Comparison of ENCODE assay signal across 1 cellular context in genomic region chr11:118928108-118928869, GRCh38.
A peak's percentile ranks its signal among the peaks of the same experiment; 100 is the strongest.
TF ChIP-seq lines count a peak whose summit lies in the region.

No MANE protein-coding gene starts in this region.

TF ChIP-seq in HEK293, 187 proteins besides CTCF, POLR2A, EP300 and RAD21 (continued from another document and continues in another):
- no peak for TF ChIP-seq PRDM2 (tag by site-specific recombination; IDR thresholded peaks at IDR 0.05; ENCODE audit: borderline replicate concordance)
- TF ChIP-seq ZNF677 (tag by site-specific recombination; IDR thresholded peaks at IDR 0.05) = no peak
- TF ChIP-seq ZNF175 (tag by site-specific recombination; IDR thresholded peaks at IDR 0.05) = no peak
- no peak for TF ChIP-seq ZNF274 (IDR thresholded peaks at IDR 0.05; ENCODE audit: low read length)
- no peak for TF ChIP-seq ZNF274 (tag by site-specific recombination; IDR thresholded peaks at IDR 0.05; ENCODE audit: borderline replicate concordance)
- 0 out of 2 replicates have a peak, but pooled peaks have one; percentile 74 for TF ChIP-seq PBX3 (CRISPR knock-in tag; IDR thresholded peaks at IDR 0.05)
- TF ChIP-seq ZBTB48 (tag by site-specific recombination; IDR thresholded peaks at IDR 0.05) = peak; percentile 74
- no peak for TF ChIP-seq ZFP69B (tag by site-specific recombination; IDR thresholded peaks at IDR 0.05)
- TF ChIP-seq ZNF433 (tag by site-specific recombination; IDR thresholded peaks at IDR 0.05; ENCODE audit: low read depth) = no peak
- TF ChIP-seq ZNF449 (tag by site-specific recombination; IDR thresholded peaks at IDR 0.05) = no peak
- no peak for TF ChIP-seq ZNF843 (tag by site-specific recombination; IDR thresholded peaks at IDR 0.05)
- TF ChIP-seq ZNF426 (tag by site-specific recombination; IDR thresholded peaks at IDR 0.05) = no peak
- no peak for TF ChIP-seq ZNF174 (tag by site-specific recombination; IDR thresholded peaks at IDR 0.05)
- TF ChIP-seq KLF7 (tag by site-specific recombination; IDR thresholded peaks at IDR 0.05; ENCODE audit: borderline replicate concordance) = no peak
- no peak for TF ChIP-seq ZBTB49 (tag by site-specific recombination; IDR thresholded peaks at IDR 0.05; ENCODE audit: low read depth)
- no peak for TF ChIP-seq ZNF776 (tag by site-specific recombination; IDR thresholded peaks at IDR 0.05; ENCODE audit: borderline replicate concordance)
- TF ChIP-seq ZNF624 (tag by site-specific recombination; IDR thresholded peaks at IDR 0.05) = no peak
- no peak for TF ChIP-seq ZFP41 (tag by site-specific recombination; IDR thresholded peaks at IDR 0.05; ENCODE audit: borderline replicate concordance)
- TF ChIP-seq SCRT1 (tag by site-specific recombination; IDR thresholded peaks at IDR 0.05; ENCODE audit: borderline replicate concordance) = peak; percentile 93
- TF ChIP-seq ZNF571 (tag by site-specific recombination; IDR thresholded peaks at IDR 0.05) = no peak
- TF ChIP-seq ZNF16 (tag by site-specific recombination; IDR thresholded peaks at IDR 0.05; ENCODE audit: low read depth) = no peak
- TF ChIP-seq ZNF350 (tag by site-specific recombination; IDR thresholded peaks at IDR 0.05) = no peak
- no peak for TF ChIP-seq ZNF404 (tag by site-specific recombination; IDR thresholded peaks at IDR 0.05)
- peak; percentile 96 for TF ChIP-seq ZBTB20 (tag by site-specific recombination; IDR thresholded peaks at IDR 0.05)
- no peak for TF ChIP-seq ZNF514 (tag by site-specific recombination; IDR thresholded peaks at IDR 0.05)
- TF ChIP-seq BCL6B (tag by site-specific recombination; IDR thresholded peaks at IDR 0.05) = no peak
- TF ChIP-seq ZNF133 (tag by site-specific recombination; IDR thresholded peaks at IDR 0.05) = no peak
- no peak for TF ChIP-seq GLI4 (tag by site-specific recombination; IDR thresholded peaks at IDR 0.05)
- no peak for TF ChIP-seq ZNF785 (tag by site-specific recombination; IDR thresholded peaks at IDR 0.05)
- no peak for TF ChIP-seq ZNF518A (tag by site-specific recombination; conservative IDR thresholded peaks at IDR 0.05; ENCODE audit: low read depth)
- peak; percentile 19; the same call in 1 of the 2 replicates for TF ChIP-seq TRIM28 (IDR thresholded peaks at IDR 0.05; ENCODE audit: borderline replicate concordance, low read length)
- no peak for TF ChIP-seq ZNF362 (tag by site-specific recombination; IDR thresholded peaks at IDR 0.05)
- no peak for TF ChIP-seq ZNF488 (tag by site-specific recombination; IDR thresholded peaks at IDR 0.05)
- no peak for TF ChIP-seq ZSCAN18 (tag by site-specific recombination; IDR thresholded peaks at IDR 0.05)
- no peak for TF ChIP-seq HOXA7 (CRISPR knock-in tag; IDR thresholded peaks at IDR 0.05; ENCODE audit: borderline replicate concordance)
- TF ChIP-seq EGR2 (tag by site-specific recombination; IDR thresholded peaks at IDR 0.05; ENCODE audit: low read depth) = 0 out of 2 replicates have a peak, but pooled peaks have one; percentile 19
- TF ChIP-seq ZNF10 (tag by site-specific recombination; IDR thresholded peaks at IDR 0.05) = no peak
- TF ChIP-seq ZIC2 (tag by site-specific recombination; IDR thresholded peaks at IDR 0.05) = peak; percentile 1; the same call in 1 of the 2 replicates
- TF ChIP-seq HOXD13 (CRISPR knock-in tag; IDR thresholded peaks at IDR 0.05; ENCODE audit: borderline replicate concordance) = no peak
- no peak for TF ChIP-seq ZNF530 (tag by site-specific recombination; IDR thresholded peaks at IDR 0.05; ENCODE audit: low read depth)
- peak; percentile 89 for TF ChIP-seq GLIS1 (tag by site-specific recombination; IDR thresholded peaks at IDR 0.05)
- no peak for TF ChIP-seq ZNF24 (tag by site-specific recombination; IDR thresholded peaks at IDR 0.05)
